Comparison of ENCODE assay signal across 8 cellular contexts in genomic region chr2:130341562-130342019, GRCh38. TPM values are rescaled to one million over a fixed set of nuclear protein-coding genes. Genes with fewer than 3 reads are reported as not detected.
A peak's percentile ranks its signal among the peaks of the same experiment; 100 is the strongest.
DNase-seq lines count a peak whose midpoint lies in the region; ATAC-seq, FAIRE-seq and TF ChIP-seq lines count a peak whose summit lies in the region.

No MANE protein-coding gene starts in this region.

- H3K4me1 ChIP-seq in astrocyte (ENCODE audit: insufficient read depth, low read length), result peaks cover 14% of the 10 kb centered on the region
- peaks cover 13 to 20% of the 10 kb centered on the region in 2 donors for H3K4me1 ChIP-seq in thyroid gland

- peaks cover 21% of the 10 kb centered on the region for H3K36me3 Mint-ChIP-seq in astrocyte (ENCODE audit: low read depth, unreplicated experiment)

- TF ChIP-seq CTCF in AG04449 (IDR thresholded peaks at IDR 0.05; ENCODE audit: insufficient read depth, low read length, missing control alignments) (no peak), astrocyte (IDR thresholded peaks at IDR 0.05; ENCODE audit: insufficient read depth, low read depth, low read length) (no peak), thyroid gland (IDR thresholded peaks at IDR 0.05) (no peak)

- peak overlapping the region; percentile 88 for H2AFZ ChIP-seq in astrocyte (ENCODE audit: low read depth, low read length)

- peak overlapping the region; percentile 81 for H3K9ac ChIP-seq in astrocyte (ENCODE audit: low read length)

- CTCF ChIA-PET in AG04449 (lab: Yijun Ruan, JAX), result interaction anchor here (1.0 to 9.9 kb wide), 7 partner anchors 8 to 405 kb away, joined by 3 to 53 read pairs (median 4); partner anchors contain the start of genes MZT2B, PTPN18 and SMPD4

- peak overlapping the region; percentile 100 for H3K4me3 Mint-ChIP-seq in astrocyte (ENCODE audit: unreplicated experiment)

- H3K27me3 ChIP-seq in astrocyte (ENCODE audit: insufficient read depth, low read length) (no peaks in the 10 kb centered on the region), thyroid gland (no peaks in the 10 kb centered on the region)

- H3K4me2 ChIP-seq in astrocyte (ENCODE audit: low read length), result peak overlapping the region; percentile 86

- peak overlapping the region; percentile 80 for H3K27ac ChIP-seq in KOPT-K1 (ENCODE audit: low read depth, low read length, poor library complexity, severe bottlenecking)
- peak overlapping the region; percentile 76 for H3K27ac ChIP-seq in astrocyte (ENCODE audit: low read depth, low read length)
- H3K27ac ChIP-seq in thyroid gland, result peak overlapping the region; percentile 88 to 91 (median 90)

- H3K79me2 ChIP-seq in astrocyte (ENCODE audit: insufficient read depth, low read length), result peaks cover 35% of the 10 kb centered on the region

- no peak for TF ChIP-seq POLR2A in thyroid gland (IDR thresholded peaks at IDR 0.05)

- H3K27ac Mint-ChIP-seq in astrocyte (ENCODE audit: unreplicated experiment), result peak overlapping the region; percentile 98

- peaks cover 16% of the 10 kb centered on the region for H4K20me1 ChIP-seq in astrocyte (ENCODE audit: insufficient read depth, low read length)

- intact Hi-C loops in thyroid gland (cut with DNase I), result no loop called here

- H3K9me3 ChIP-seq in KOPT-K1 (ENCODE audit: insufficient read depth, low read length, poor library complexity, severe bottlenecking) (no peaks in the 10 kb centered on the region), astrocyte (ENCODE audit: insufficient read depth, low read depth, low read length) (no peaks in the 10 kb centered on the region), thyroid gland (no peaks in the 10 kb centered on the region)

- POLR2A ChIA-PET in AG04449 (lab: Yijun Ruan, JAX), result interaction anchor here (0.6 to 1.7 kb wide), 3 partner anchors 10 to 175 kb away, joined by 3 to 17 read pairs (median 3); partner anchors contain the start of gene PTPN18

- H3K9me3 Mint-ChIP-seq in astrocyte (ENCODE audit: unreplicated experiment), result peaks cover 7% of the 10 kb centered on the region

- WGBS in thyroid gland, 2 donors, result 2 to 6% methylated on average over 7 to 11 of the region's 24 CpGs

- DNase-seq in AG04449 (ENCODE audit: low read depth, low spot score), result no peak
- DNase-seq in astrocyte (ENCODE audit: low read depth), result no peak
- peak; percentile 68 for DNase-seq in left kidney (ENCODE audit: low read depth, low spot score)
- peak; percentile 42 to 45 for DNase-seq in thyroid gland
- DNase-seq in ecto neural progenitor cell (ENCODE audit: low spot score), result no peak

- peaks cover 17% of the 10 kb centered on the region for H3K4me1 Mint-ChIP-seq in astrocyte (ENCODE audit: low read depth, unreplicated experiment)

- no peak for FAIRE-seq in astrocyte (lab: Jason Lieb, UNC)

- H3K27me3 Mint-ChIP-seq in astrocyte (ENCODE audit: low read depth, unreplicated experiment), result no peaks in the 10 kb centered on the region

- ATAC-seq in GM19043 (IDR thresholded peaks at IDR 0.05; ENCODE audit: low read depth, unreplicated experiment) (peak; percentile 0), HG02973 (IDR thresholded peaks at IDR 0.05; ENCODE audit: unreplicated experiment) (no peak)

- peak overlapping the region; percentile 93 for H3K4me3 ChIP-seq in AG04449 (ENCODE audit: low read depth, low read length)
- peak overlapping the region; percentile 77 for H3K4me3 ChIP-seq in astrocyte (ENCODE audit: insufficient read depth, low read depth, low read length)
- H3K4me3 ChIP-seq in thyroid gland (replicated peaks in 1 of 3), result peak overlapping the region; percentile 34 to 85 (median 75)

- H3K36me3 ChIP-seq in KOPT-K1 (ENCODE audit: insufficient read depth, low read length) (peaks cover 45% of the 10 kb centered on the region), astrocyte (ENCODE audit: insufficient read depth, low read length) (peaks cover 26% of the 10 kb centered on the region), thyroid gland (peaks cover 27 to 30% of the 10 kb centered on the region in 2 donors)

RNA-seq across cellular contexts. Expression of gene IMP4, which starts 1.1 kb away (rescaled TPM):
- total RNA-seq in astrocyte, result 65.5 and 78.9 TPM in 2 replicates
- 10 to 100 TPM; 69.5 to 98.6 (median 94.4) TPM for total RNA-seq in thyroid gland

RNA-seq across cellular contexts. Expression of gene PTPN18, which starts 14.3 kb away (rescaled TPM):
- 9.9 and 10.4 TPM in 2 replicates for total RNA-seq in astrocyte
- total RNA-seq in thyroid gland, result 10 to 100 TPM; 45.5 to 69.8 (median 57.4) TPM

Comparison
In these comparisons a context has a peak if more than half of its experiments do, and no peak if none do; other contexts are left out.
1. DNase-seq: peak in left kidney (single experiment) and thyroid gland (2 of 2); none in AG04449 (single experiment), astrocyte (single experiment) and ecto neural progenitor cell (single experiment).
2. Peak in every context shown above with its lines, with median percentiles within 50 percentile points of each other: H3K4me3 ChIP-seq and H3K27ac ChIP-seq.